Comparison of ENCODE assay signal across 27 cellular contexts in the genomic region with DNA sequence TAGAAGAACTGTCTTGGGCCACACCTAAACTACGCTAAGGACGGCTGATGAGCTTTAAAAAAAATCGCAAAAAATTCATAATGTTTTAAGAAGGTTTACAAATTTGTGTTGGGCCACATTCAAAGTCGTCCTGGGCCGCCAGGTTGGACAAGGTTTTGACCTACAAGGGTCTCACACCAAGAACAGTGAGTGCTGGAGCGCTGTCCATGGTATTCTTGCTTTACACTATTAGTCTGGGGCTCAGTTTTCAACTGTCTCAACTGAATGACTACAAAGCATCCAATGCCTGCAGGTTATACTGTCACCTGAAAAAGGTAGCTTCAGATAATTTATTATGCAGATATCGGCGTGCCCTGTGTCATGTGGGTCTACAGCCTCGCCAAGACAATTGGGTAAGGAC. TPM values are rescaled to one million over a fixed set of nuclear protein-coding genes. Genes with fewer than 3 reads are reported as not detected.
DNase-seq lines count a peak whose midpoint lies in the region; ATAC-seq and TF ChIP-seq lines count a peak whose summit lies in the region.
"Had no signal": no experiment of that assay in that cellular context is flagged by ENCODE, and none has a peak within 500 bp of the region (broad histone marks: within the 10 kb centered on the region; RNA-seq: fewer than 3 reads in every experiment).

No MANE protein-coding gene starts in this region.

- no peaks in the 10 kb centered on the region for H3K79me2 ChIP-seq in GM23248 (ENCODE audit: insufficient read depth)

- no peaks in the 10 kb centered on the region for H4K20me1 ChIP-seq in GM23248 (ENCODE audit: insufficient read depth)

- H3K36me3 Mint-ChIP-seq in nephron (ENCODE audit: low read depth) = no peaks in the 10 kb centered on the region
- H3K36me3 Mint-ChIP-seq: activated CD8-positive, alpha-beta memory T cell treated with anti-CD3 and anti-CD28 coated beads, Interleukin-2, amount 10 ng/mL, durations not matched to agents 7 days and 5 days; activated naive CD4-positive, alpha-beta T cell treated with anti-CD3 and anti-CD28 coated beads, Interleukin-2, amount 10 ng/mL, durations not matched to agents 7 days and 5 days; CD4-positive, CD25-positive, alpha-beta regulatory T cell; mesothelial cell of epicardium; natural killer cell had no signal

- H3K9ac ChIP-seq in GM23248 = no peak overlapping the region

- ATAC-seq in GM18873 (IDR thresholded peaks at IDR 0.05; ENCODE audit: low FRiP score, unreplicated experiment) = no peak
- ATAC-seq: activated CD8-positive, alpha-beta memory T cell treated with anti-CD3 and anti-CD28 coated beads, Interleukin-2, amount 10 ng/mL, durations not matched to agents 7 days and 5 days; activated T-cell treated with anti-CD3 and anti-CD28 coated beads, Interleukin-2, amount 50 U/mL, for 72 hours; left lobe of liver; natural killer cell; pancreas; right cardiac atrium; stimulated activated naive CD8-positive, alpha-beta T cell treated with anti-CD3 and anti-CD28 coated beads, Interleukin-15, Interleukin-2, amounts not matched to agents 100 U/mL and 50 U/mL, for 24 hours had no signal

- no peak overlapping the region for H3K4me3 ChIP-seq in GM23248
- H3K4me3 ChIP-seq: pancreas had no signal

- H3K4me2 ChIP-seq in GM23248 (ENCODE audit: unreplicated experiment) = no peak overlapping the region

- H3K27ac Mint-ChIP-seq in nephron = no peak overlapping the region
- H3K27ac Mint-ChIP-seq: activated CD8-positive, alpha-beta memory T cell treated with anti-CD3 and anti-CD28 coated beads, Interleukin-2, amount 10 ng/mL, durations not matched to agents 7 days and 5 days; activated naive CD4-positive, alpha-beta T cell treated with anti-CD3 and anti-CD28 coated beads, Interleukin-2, amount 10 ng/mL, durations not matched to agents 7 days and 5 days; activated T-cell treated with anti-CD3 and anti-CD28 coated beads, Interleukin-2, amount 50 U/mL, for 72 hours; CD4-positive, CD25-positive, alpha-beta regulatory T cell; mesothelial cell of epicardium; natural killer cell; T-helper 2 cell treated with Interferon-gamma antibody and Interleukin-4, amounts not matched to agents 5 μg/mL and 100 μg/mL, for 36 hours had no signal

- no peak for TF ChIP-seq CTCF in nephron (IDR thresholded peaks at IDR 0.05; ENCODE audit: unreplicated experiment in 3 of 3)

- H3K9me3 ChIP-seq in GM23248 (ENCODE audit: low read depth) = no peaks in the 10 kb centered on the region
- H3K9me3 ChIP-seq: pancreas had no signal

- no peak overlapping the region for H2AFZ ChIP-seq in GM23248

- H3K9me2 ChIP-seq in GM23248 (ENCODE audit: insufficient read depth) = no peaks in the 10 kb centered on the region

- no peak overlapping the region for H3K27ac ChIP-seq in GM23248
- H3K27ac ChIP-seq: epithelial cell of prostate, pancreas, RWPE1, WERI-Rb-1 had no signal

- H3K4me3 Mint-ChIP-seq in nephron = peak overlapping the region in 2 of 3 experiments; percentile 28 to 29
- H3K4me3 Mint-ChIP-seq: activated CD8-positive, alpha-beta memory T cell treated with anti-CD3 and anti-CD28 coated beads, Interleukin-2, amount 10 ng/mL, durations not matched to agents 7 days and 5 days; activated naive CD4-positive, alpha-beta T cell treated with anti-CD3 and anti-CD28 coated beads, Interleukin-2, amount 10 ng/mL, durations not matched to agents 7 days and 5 days; activated T-cell treated with anti-CD3 and anti-CD28 coated beads, Interleukin-2, amount 50 U/mL, for 72 hours; CD4-positive, CD25-positive, alpha-beta regulatory T cell; central memory CD8-positive, alpha-beta T cell; mesothelial cell of epicardium; natural killer cell; T-helper 2 cell treated with Interferon-gamma antibody and Interleukin-4, amounts not matched to agents 5 μg/mL and 100 μg/mL, for 36 hours had no signal

- DNase-seq in GM23248 (peak; percentile 18), dermis blood vessel endothelial cell (peak; percentile 22), AG20443 (ENCODE audit: low spot score) (no peak), C1 segment of cervical spinal cord (lab: John Stamatoyannopoulos, UW) (no peak)
- DNase-seq: activated CD4-positive, alpha-beta T cell treated with anti-CD3 and anti-CD28 coated beads, Interleukin-2, amount 50 U/mL, for 1 hour; activated CD8-positive, alpha-beta memory T cell treated with anti-CD3 and anti-CD28 coated beads, Interleukin-2, amount 10 ng/mL, durations not matched to agents 7 days and 5 days; activated naive CD4-positive, alpha-beta T cell treated with anti-CD3 and anti-CD28 coated beads, Interleukin-2, amount 10 ng/mL, durations not matched to agents 7 days and 5 days; activated T-cell treated with anti-CD3 and anti-CD28 coated beads, Interleukin-2, amount 50 U/mL, for 72 hours; CD4-positive, CD25-positive, alpha-beta regulatory T cell; head of caudate nucleus; natural killer cell; NCI-H1930; NCI-H526 treated with DMSO at 0.1 percent for 48 hours; pancreas; right cardiac atrium; stimulated activated CD4-positive, alpha-beta T cell treated with anti-CD3 and anti-CD28 coated beads, Interleukin-12 subunit alpha, Interleukin-12 subunit beta, amount 100 ng/mL, for 4 hours; stimulated activated naive CD8-positive, alpha-beta T cell treated with anti-CD3 and anti-CD28 coated beads, Interleukin-15, Interleukin-2, amounts not matched to agents 100 U/mL and 50 U/mL, for 24 hours; WERI-Rb-1 had no signal

- H3F3A ChIP-seq in GM23248 (ENCODE audit: insufficient read depth) = no peaks in the 10 kb centered on the region

- H3K9me3 Mint-ChIP-seq in nephron = no peaks in the 10 kb centered on the region
- H3K9me3 Mint-ChIP-seq: activated naive CD4-positive, alpha-beta T cell treated with anti-CD3 and anti-CD28 coated beads, Interleukin-2, amount 10 ng/mL, durations not matched to agents 7 days and 5 days; activated T-cell treated with anti-CD3 and anti-CD28 coated beads, Interleukin-2, amount 50 U/mL, for 72 hours; central memory CD8-positive, alpha-beta T cell; mesothelial cell of epicardium; natural killer cell; T-helper 2 cell treated with Interferon-gamma antibody and Interleukin-4, amounts not matched to agents 5 μg/mL and 100 μg/mL, for 36 hours had no signal

- in situ Hi-C loops in GM23248 (cut with MboI) = no loop called here

- WGBS in GM23248 (ENCODE audit: low coverage in 1 of 2, low lambda C conversion rate in 2 of 2, missing lambda C conversion rate in 2 of 2), 2 experiments = 31 to 35% methylated on average over 9 of the region's 9 CpGs

- H3K36me3 ChIP-seq in GM23248 (ENCODE audit: low read depth) = no peaks in the 10 kb centered on the region
- H3K36me3 ChIP-seq: pancreas, WERI-Rb-1 had no signal

- H3K27me3 Mint-ChIP-seq in nephron (ENCODE audit: low read depth) = peaks cover 43% of the 10 kb centered on the region

- peaks cover 20% of the 10 kb centered on the region for H3K27me3 ChIP-seq in GM23248 (replicated peaks; ENCODE audit: insufficient read depth)
- H3K27me3 ChIP-seq: pancreas had no signal

- no peaks in the 10 kb centered on the region for H3K4me1 Mint-ChIP-seq in nephron
- H3K4me1 Mint-ChIP-seq: central memory CD8-positive, alpha-beta T cell; natural killer cell had no signal

- no peaks in the 10 kb centered on the region for H3K4me1 ChIP-seq in GM23248 (ENCODE audit: insufficient read depth)

TF ChIP-seq in PFSK-1, 5 proteins besides CTCF, POLR2A, EP300 and RAD21:
- TF ChIP-seq POLR2AphosphoS5 (IDR thresholded peaks at IDR 0.05; ENCODE audit: low read depth, low read length) (no peak), SIN3A (IDR thresholded peaks at IDR 0.05; ENCODE audit: borderline replicate concordance, insufficient read depth, low read length) (no peak), TAF1 (IDR thresholded peaks at IDR 0.05; ENCODE audit: borderline replicate concordance, insufficient read depth, low read length) (no peak)
- TF ChIP-seq, protein P1, sequence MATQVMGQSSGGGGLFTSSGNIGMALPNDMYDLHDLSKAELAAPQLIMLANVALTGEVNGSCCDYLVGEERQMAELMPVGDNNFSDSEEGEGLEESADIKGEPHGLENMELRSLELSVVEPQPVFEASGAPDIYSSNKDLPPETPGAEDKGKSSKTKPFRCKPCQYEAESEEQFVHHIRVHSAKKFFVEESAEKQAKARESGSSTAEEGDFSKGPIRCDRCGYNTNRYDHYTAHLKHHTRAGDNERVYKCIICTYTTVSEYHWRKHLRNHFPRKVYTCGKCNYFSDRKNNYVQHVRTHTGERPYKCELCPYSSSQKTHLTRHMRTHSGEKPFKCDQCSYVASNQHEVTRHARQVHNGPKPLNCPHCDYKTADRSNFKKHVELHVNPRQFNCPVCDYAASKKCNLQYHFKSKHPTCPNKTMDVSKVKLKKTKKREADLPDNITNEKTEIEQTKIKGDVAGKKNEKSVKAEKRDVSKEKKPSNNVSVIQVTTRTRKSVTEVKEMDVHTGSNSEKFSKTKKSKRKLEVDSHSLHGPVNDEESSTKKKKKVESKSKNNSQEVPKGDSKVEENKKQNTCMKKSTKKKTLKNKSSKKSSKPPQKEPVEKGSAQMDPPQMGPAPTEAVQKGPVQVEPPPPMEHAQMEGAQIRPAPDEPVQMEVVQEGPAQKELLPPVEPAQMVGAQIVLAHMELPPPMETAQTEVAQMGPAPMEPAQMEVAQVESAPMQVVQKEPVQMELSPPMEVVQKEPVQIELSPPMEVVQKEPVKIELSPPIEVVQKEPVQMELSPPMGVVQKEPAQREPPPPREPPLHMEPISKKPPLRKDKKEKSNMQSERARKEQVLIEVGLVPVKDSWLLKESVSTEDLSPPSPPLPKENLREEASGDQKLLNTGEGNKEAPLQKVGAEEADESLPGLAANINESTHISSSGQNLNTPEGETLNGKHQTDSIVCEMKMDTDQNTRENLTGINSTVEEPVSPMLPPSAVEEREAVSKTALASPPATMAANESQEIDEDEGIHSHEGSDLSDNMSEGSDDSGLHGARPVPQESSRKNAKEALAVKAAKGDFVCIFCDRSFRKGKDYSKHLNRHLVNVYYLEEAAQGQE (IDR thresholded peaks at IDR 0.05; ENCODE audit: insufficient read depth in 1 of 2, low read depth in 2 of 2, low read length in 2 of 2) = peak; percentile 77 to 94

RNA-seq across cellular contexts. Expression of gene FAXC, which starts 3.7 kb away (rescaled TPM):
- 0.76 and 1.8 TPM in 2 replicates for total RNA-seq in GM23248 (2014; rRNA removed; shearing (Covaris generic))
- polyA plus RNA-seq in GM23248 (2016; fragmentation: Nextera tagmentation; extraction: Ambion mirVana) = 0.29 and 0.72 TPM in 2 replicates
- not detected for polyA plus RNA-seq in PFSK-1 (2012; ENCODE audit: insufficient read length, low read depth)
- total RNA-seq in dermis blood vessel endothelial cell = 0.34 and 0.56 TPM in 2 replicates
- total RNA-seq: activated T-cell treated with anti-CD3 and anti-CD28 coated beads, Interleukin-2, amount 50 U/mL, for 72 hours; CD4-positive, CD25-positive, alpha-beta regulatory T cell; natural killer cell had no signal
- polyA plus RNA-seq: CD4-positive, CD25-positive, alpha-beta regulatory T cell had no signal

RNA-seq across cellular contexts. Expression of gene COQ3, which starts 40.9 kb away (rescaled TPM):
- 2.5 and 3.5 TPM in 2 replicates for total RNA-seq in GM23248 (2014; rRNA removed; shearing (Covaris generic))
- 8.5 and 8.8 TPM in 2 replicates for polyA plus RNA-seq in GM23248 (2016; fragmentation: Nextera tagmentation; extraction: Ambion mirVana)
- 5.2 TPM for polyA plus RNA-seq in PFSK-1 (2012; ENCODE audit: insufficient read length, low read depth)
- 2.0 and 4.0 TPM in 2 replicates for total RNA-seq in dermis blood vessel endothelial cell

Comparison
In these comparisons a context has a peak if more than half of its experiments do, and no peak if none do; other contexts are left out.
1. DNase-seq: peak in GM23248 (single experiment) and dermis blood vessel endothelial cell (single experiment); none in AG20443 (single experiment) and C1 segment of cervical spinal cord (0 of 14).